8 cellular contexts compared by ENCODE assay signal in the genomic region with DNA sequence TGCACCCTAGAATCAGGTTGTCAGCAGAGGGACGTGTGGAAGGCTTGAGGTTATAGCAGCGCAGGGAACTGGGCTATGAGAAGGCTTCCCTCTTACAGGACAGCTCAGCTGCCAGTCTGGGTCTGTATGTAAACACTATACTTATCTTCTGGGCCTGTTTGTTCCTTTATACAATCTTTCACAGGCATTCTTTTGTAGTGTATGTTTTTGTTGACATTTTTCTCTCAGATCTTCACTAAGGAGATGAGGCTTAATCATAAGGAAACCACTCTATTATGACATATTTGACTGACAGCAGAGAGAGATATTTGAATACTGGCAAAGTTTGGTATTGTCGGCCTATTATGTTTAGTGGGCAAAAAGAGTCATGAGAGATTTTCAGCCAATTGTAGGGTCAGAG. TPM values are rescaled to one million over a fixed set of nuclear protein-coding genes. Genes with fewer than 3 reads are reported as not detected.
DNase-seq lines count a peak whose midpoint lies in the region; ATAC-seq and TF ChIP-seq lines count a peak whose summit lies in the region.

No MANE protein-coding gene starts in this region.

- peak overlapping the region; percentile 76 to 87 (median 83) for H3K9ac ChIP-seq in BLaER1 treated with 17β-estradiol and CSF1 and Interleukin-3, amounts not matched to agents 10 nM and 100 nM
- H3K9ac ChIP-seq in Loucy (ENCODE audit: low read depth, low read length, poor library complexity, severe bottlenecking), result peak overlapping the region; percentile 73

- H3K27me3 Mint-ChIP-seq in dendritic cell treated with granulocyte-macrophage colony-stimulating factor and Interleukin-4, amounts not matched to agents 40 ng/mL and 50 ng/mL, for 4 days, result peaks cover 18% of the 10 kb centered on the region
- H3K27me3 Mint-ChIP-seq in natural killer cell (ENCODE audit: low read depth in 2 of 2), result peaks cover 7 to 12% of the 10 kb centered on the region in 2 donors

- H3K27ac ChIP-seq in BLaER1 treated with 17β-estradiol and CSF1 and Interleukin-3, amounts not matched to agents 10 nM and 100 nM, result peak overlapping the region in 9 of 11 experiments; percentile 62 to 82 (median 77); a peak in 12 of 22 replicates

- H4K20me1 ChIP-seq in BLaER1 treated with 17β-estradiol and CSF1 and Interleukin-3, amounts not matched to agents 10 nM and 100 nM, result peaks cover 36 to 59% (median 53%) of the 10 kb centered on the region in 11 experiments; a peak in 19 of 22 replicates
- H4K20me1 ChIP-seq in Loucy (ENCODE audit: insufficient read depth, low read length, poor library complexity, severe bottlenecking), result peaks cover 50% of the 10 kb centered on the region

- H3K4me1 ChIP-seq in BLaER1 treated with 17β-estradiol and CSF1 and Interleukin-3, amounts not matched to agents 10 nM and 100 nM, result peaks cover 27 to 43% (median 34%) of the 10 kb centered on the region in 10 experiments
- H3K4me1 ChIP-seq in Loucy (ENCODE audit: insufficient read depth, low read length, poor library complexity, severe bottlenecking), result peaks cover 37% of the 10 kb centered on the region

- H3K9me3 ChIP-seq in BLaER1 treated with 17β-estradiol and CSF1 and Interleukin-3, amounts not matched to agents 10 nM and 100 nM (replicated peaks in 1 of 11), result peaks cover 0 to 10% (median 5%) of the 10 kb centered on the region in 11 experiments; a peak in 15 of 22 replicates
- no peaks in the 10 kb centered on the region for H3K9me3 ChIP-seq in Loucy (ENCODE audit: insufficient read depth, low read depth, low read length)

- H3K79me2 ChIP-seq in Loucy (ENCODE audit: insufficient read depth, low read length), result peaks cover 59% of the 10 kb centered on the region

- no peak for DNase-seq in natural killer cell
- no peak for DNase-seq in AG08396 (ENCODE audit: low spot score)
- no peak for DNase-seq in medulla oblongata (ENCODE audit: extremely low spot score)
- DNase-seq in NCI-H187 treated with DMSO at 0.1 percent for 48 hours (lab: John Stamatoyannopoulos, UW), result no peak
- no peak for DNase-seq in NCI-H1436 (lab: John Stamatoyannopoulos, UW)

- H3F3A ChIP-seq in Loucy (ENCODE audit: low read depth), result no peaks in the 10 kb centered on the region

- H3K4me1 Mint-ChIP-seq in dendritic cell treated with granulocyte-macrophage colony-stimulating factor and Interleukin-4, amounts not matched to agents 40 ng/mL and 50 ng/mL, for 4 days (ENCODE audit: low read depth), result peaks cover 37% of the 10 kb centered on the region
- H3K4me1 Mint-ChIP-seq in natural killer cell, result peaks cover 47 to 51% of the 10 kb centered on the region in 2 donors

- H3K36me3 Mint-ChIP-seq in dendritic cell treated with granulocyte-macrophage colony-stimulating factor and Interleukin-4, amounts not matched to agents 40 ng/mL and 50 ng/mL, for 4 days (ENCODE audit: low read depth), result peaks cover 20% of the 10 kb centered on the region
- H3K36me3 Mint-ChIP-seq in natural killer cell, result no peaks in the 10 kb centered on the region

- TF ChIP-seq CTCF in Loucy (conservative IDR thresholded peaks at IDR 0.05; ENCODE audit: low read length), result no peak
- TF ChIP-seq CTCF in natural killer cell (IDR thresholded peaks at IDR 0.05), result no peak

- no peaks in the 10 kb centered on the region for H3K9me3 Mint-ChIP-seq in dendritic cell treated with granulocyte-macrophage colony-stimulating factor and Interleukin-4, amounts not matched to agents 40 ng/mL and 50 ng/mL, for 4 days
- H3K9me3 Mint-ChIP-seq in natural killer cell, result no peaks in the 10 kb centered on the region

- peaks cover 21 to 42% (median 28%) of the 10 kb centered on the region in 11 experiments; a peak in 20 of 22 replicates for H3K36me3 ChIP-seq in BLaER1 treated with 17β-estradiol and CSF1 and Interleukin-3, amounts not matched to agents 10 nM and 100 nM
- no peaks in the 10 kb centered on the region for H3K36me3 ChIP-seq in Loucy (ENCODE audit: insufficient read depth, low read length)

- intact Hi-C loops in dendritic cell treated with granulocyte-macrophage colony-stimulating factor and Interleukin-4, amounts not matched to agents 40 ng/mL and 50 ng/mL, for 4 days (cut with micrococcal nuclease), result loop anchor here (5.0 to 10.0 kb wide), 3 partner anchors 94 to 891 kb away; partner anchors contain the start of genes ACTR1A, BTRC, NOLC1 and SUFU
- intact Hi-C loops in natural killer cell (cut with micrococcal nuclease), result loop anchor here (10.0 kb wide), 1 partner anchor 399 kb away; the partner anchor contains the start of gene TRIM8

- H2AFZ ChIP-seq in Loucy (ENCODE audit: low read length), result no peak overlapping the region

- H3K27ac Mint-ChIP-seq in dendritic cell treated with granulocyte-macrophage colony-stimulating factor and Interleukin-4, amounts not matched to agents 40 ng/mL and 50 ng/mL, for 4 days, result peak overlapping the region; percentile 89
- H3K27ac Mint-ChIP-seq in natural killer cell, result peak overlapping the region; percentile 98 to 99

- ATAC-seq in natural killer cell, result no peak

- H3K4me2 ChIP-seq in BLaER1 treated with 17β-estradiol and CSF1 and Interleukin-3, amounts not matched to agents 10 nM and 100 nM, result peak overlapping the region; percentile 86 to 95 (median 92)
- peak overlapping the region; percentile 93 for H3K4me2 ChIP-seq in Loucy (ENCODE audit: low read depth, low read length, poor library complexity, severe bottlenecking)

- H3K9me2 ChIP-seq in Loucy (replicated peaks; ENCODE audit: low read depth, low read length), result no peaks in the 10 kb centered on the region

- peaks cover 12 to 21% (median 18%) of the 10 kb centered on the region in 11 experiments for H3K27me3 ChIP-seq in BLaER1 treated with 17β-estradiol and CSF1 and Interleukin-3, amounts not matched to agents 10 nM and 100 nM
- no peaks in the 10 kb centered on the region for H3K27me3 ChIP-seq in Loucy (ENCODE audit: insufficient read depth, low read length, poor library complexity, severe bottlenecking)

- peak overlapping the region; percentile 72 to 92 (median 88) for H3K4me3 ChIP-seq in BLaER1 treated with 17β-estradiol and CSF1 and Interleukin-3, amounts not matched to agents 10 nM and 100 nM
- H3K4me3 ChIP-seq in Loucy (ENCODE audit: low read length, poor library complexity, severe bottlenecking), result peak overlapping the region; percentile 92

- H3K4me3 Mint-ChIP-seq in dendritic cell treated with granulocyte-macrophage colony-stimulating factor and Interleukin-4, amounts not matched to agents 40 ng/mL and 50 ng/mL, for 4 days, result peak overlapping the region; percentile 92
- H3K4me3 Mint-ChIP-seq in natural killer cell, result peak overlapping the region; percentile 98

RNA-seq across cellular contexts. Expression of gene GBF1, which starts 0.9 kb away (rescaled TPM):
- total RNA-seq in natural killer cell, result 10 to 100 TPM; 48.2 to 52.5 (median 50.9) TPM

RNA-seq across cellular contexts. Expression of gene PITX3, which starts 4.9 kb away (rescaled TPM):
- total RNA-seq in natural killer cell, result not detected

RNA-seq across cellular contexts. Expression of gene ELOVL3, which starts 20.2 kb away (rescaled TPM):
- not detected for total RNA-seq in natural killer cell
